ENCODE assay signal across 9 cellular contexts in the genomic region with DNA sequence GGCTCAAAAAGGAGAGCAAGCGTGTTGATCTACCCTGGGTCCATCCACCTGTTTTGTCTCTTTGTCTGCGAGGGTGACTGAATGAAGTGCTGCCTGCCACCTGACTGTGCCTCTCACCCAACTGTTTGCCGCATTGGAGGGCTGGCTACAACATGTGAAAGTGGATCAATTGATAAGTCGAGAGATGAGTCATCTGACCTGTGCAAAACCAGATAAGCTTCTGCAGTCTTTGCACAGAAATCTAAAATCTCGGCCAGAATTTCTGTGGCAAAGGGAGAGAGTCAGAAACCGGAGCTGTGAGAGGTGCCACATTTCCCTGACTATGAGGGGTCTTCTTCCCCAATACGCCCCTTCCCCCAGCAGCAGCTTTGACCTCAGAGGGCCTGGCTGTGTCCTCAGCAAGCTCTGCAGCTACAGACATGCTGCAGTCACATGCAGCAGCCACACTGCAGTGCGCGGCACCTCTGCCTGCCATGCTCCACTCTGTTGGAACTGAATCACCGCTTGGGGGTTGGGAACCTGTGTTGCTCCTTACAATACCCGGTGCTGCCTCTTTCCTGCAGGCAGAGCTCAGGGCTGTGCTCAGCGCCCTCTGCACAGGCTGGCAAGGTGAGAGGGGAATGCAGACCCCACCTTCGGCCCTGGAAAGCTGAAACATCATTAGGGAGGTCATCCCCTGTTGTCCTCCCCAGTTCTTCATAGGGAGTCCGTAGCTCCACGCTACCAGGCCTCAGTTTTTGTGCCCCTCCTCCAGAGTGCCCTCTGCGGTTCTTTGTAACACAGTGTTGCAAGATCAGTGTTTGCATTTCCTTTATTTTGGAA. TPM values are rescaled to one million over a fixed set of nuclear protein-coding genes. Genes with fewer than 3 reads are reported as not detected.
A peak's percentile ranks its signal among the peaks of the same experiment; 100 is the strongest.
DNase-seq lines count a peak whose midpoint lies in the region; ATAC-seq and TF ChIP-seq lines count a peak whose summit lies in the region.
"Had no signal": no experiment of that assay in that cellular context is flagged by ENCODE, and none has a peak within 500 bp of the region (broad histone marks: within the 10 kb centered on the region; RNA-seq: fewer than 3 reads in every experiment).

No MANE protein-coding gene starts in this region.

- H3K9me3 ChIP-seq in left ventricle myocardium inferior (replicated peaks) (no peaks in the 10 kb centered on the region), right atrium auricular region (no peaks in the 10 kb centered on the region), RWPE2 (ENCODE audit: severe bottlenecking) (no peaks in the 10 kb centered on the region), fibroblast of lung (ENCODE audit: control insufficient read depth, insufficient read depth, low read depth, low read length) (no peaks in the 10 kb centered on the region), upper lobe of right lung (no peaks in the 10 kb centered on the region)
- H3K9me3 ChIP-seq: transverse colon had no signal

- no peaks in the 10 kb centered on the region for H4K20me1 ChIP-seq in fibroblast of lung (ENCODE audit: control insufficient read depth, extremely low read depth, insufficient read depth, low read length)

- TF ChIP-seq CTCF in left ventricle myocardium inferior (IDR thresholded peaks at IDR 0.05; ENCODE audit: borderline replicate concordance) (no peak), right atrium auricular region (IDR thresholded peaks at IDR 0.05) (no peak), RWPE2 (IDR thresholded peaks at IDR 0.05; ENCODE audit: poor library complexity, severe bottlenecking) (no peak), fibroblast of lung (conservative IDR thresholded peaks at IDR 0.05 in 1 of 2, IDR thresholded peaks at IDR 0.05 in 1 of 2; ENCODE audit: low read depth in 1 of 2, low read length in 2 of 2) (no peak), upper lobe of right lung (IDR thresholded peaks at IDR 0.05) (no peak)

- H3K4me2 ChIP-seq in fibroblast of lung (ENCODE audit: extremely low read depth, insufficient read depth, low read length) = peak overlapping the region; percentile 3

- H2AFZ ChIP-seq in fibroblast of lung (ENCODE audit: low read length) = no peak overlapping the region

- no peak overlapping the region for H3K4me3 ChIP-seq in left ventricle myocardium inferior
- no peak overlapping the region for H3K4me3 ChIP-seq in right atrium auricular region
- H3K4me3 ChIP-seq in RWPE2 (ENCODE audit: severe bottlenecking) = no peak overlapping the region
- no peak overlapping the region for H3K4me3 ChIP-seq in fibroblast of lung (replicated peaks in 1 of 4; ENCODE audit: control extremely low read depth in 1 of 4, insufficient read depth in 1 of 4, low read depth in 3 of 4, low read length in 4 of 4)
- no peak overlapping the region for H3K4me3 ChIP-seq in upper lobe of right lung
- H3K4me3 ChIP-seq: transverse colon had no signal

- no peak for DNase-seq in left ventricle myocardium inferior
- DNase-seq in right atrium auricular region (ENCODE audit: low spot score) = no peak
- no peak for DNase-seq in RWPE2 (ENCODE audit: low spot score)
- peak in 1 of 2 donors; percentile 53 for DNase-seq in fibroblast of lung (ENCODE audit: low read depth in 2 of 2)
- peak; percentile 71 for DNase-seq in upper lobe of right lung
- no peak for DNase-seq in SKM-1 treated with dmso at 0.1 percent for 144 hours (lab: John Stamatoyannopoulos, UW; ENCODE audit: unreplicated experiment)
- DNase-seq: transverse colon had no signal

- H3K27me3 ChIP-seq in left ventricle myocardium inferior (ENCODE audit: low read depth) = peaks cover 4% of the 10 kb centered on the region
- no peaks in the 10 kb centered on the region for H3K27me3 ChIP-seq in right atrium auricular region
- H3K27me3 ChIP-seq in RWPE2 (ENCODE audit: insufficient read depth, poor library complexity, severe bottlenecking) = no peaks in the 10 kb centered on the region
- H3K27me3 ChIP-seq in fibroblast of lung (ENCODE audit: control insufficient read depth, insufficient read depth, low read length) = no peaks in the 10 kb centered on the region
- no peaks in the 10 kb centered on the region for H3K27me3 ChIP-seq in upper lobe of right lung
- H3K27me3 ChIP-seq: transverse colon had no signal

- ATAC-seq in RWPE2 (ENCODE audit: low read depth) (peak; percentile 90), upper lobe of right lung (peak; percentile 76), GM18873 (IDR thresholded peaks at IDR 0.05; ENCODE audit: low FRiP score, unreplicated experiment) (no peak), GM18519 (IDR thresholded peaks at IDR 0.05; ENCODE audit: low FRiP score, unreplicated experiment) (no peak)

- H3K27ac ChIP-seq in left ventricle myocardium inferior (replicated peaks) (peak overlapping the region; percentile 22), right atrium auricular region (no peak overlapping the region), RWPE2 (ENCODE audit: poor library complexity, severe bottlenecking) (no peak overlapping the region), fibroblast of lung (ENCODE audit: insufficient read depth, low read length) (no peak overlapping the region), upper lobe of right lung (peak overlapping the region; percentile 56)
- H3K27ac ChIP-seq: transverse colon had no signal

- H3K36me3 ChIP-seq in left ventricle myocardium inferior (peaks cover 5% of the 10 kb centered on the region), right atrium auricular region (no peaks in the 10 kb centered on the region), RWPE2 (ENCODE audit: low read depth) (no peaks in the 10 kb centered on the region), fibroblast of lung (ENCODE audit: control insufficient read depth, insufficient read depth, low read length) (no peaks in the 10 kb centered on the region), upper lobe of right lung (no peaks in the 10 kb centered on the region)
- H3K36me3 ChIP-seq: transverse colon had no signal

- H3K79me2 ChIP-seq in fibroblast of lung (ENCODE audit: control insufficient read depth, insufficient read depth, low read length) = no peaks in the 10 kb centered on the region

- H3K4me1 ChIP-seq in left ventricle myocardium inferior (peaks cover 17% of the 10 kb centered on the region), right atrium auricular region (peaks cover 0 to 4% of the 10 kb centered on the region in 2 donors), RWPE2 (ENCODE audit: insufficient read depth, poor library complexity, severe bottlenecking) (peaks cover 9% of the 10 kb centered on the region), fibroblast of lung (ENCODE audit: control insufficient read depth, extremely low read depth, insufficient read depth, low read length) (no peaks in the 10 kb centered on the region), upper lobe of right lung (peaks cover 8% of the 10 kb centered on the region)
- H3K4me1 ChIP-seq: transverse colon had no signal

- no peak overlapping the region for H3K9ac ChIP-seq in fibroblast of lung (ENCODE audit: insufficient read depth, low read length)

- intact Hi-C loops in left ventricle myocardium inferior (cut with micrococcal nuclease) = no loop called here
- intact Hi-C loops in upper lobe of right lung (cut with DNase I) = no loop called here

RNA-seq across cellular contexts. Expression of a gene that starts 16.2 kb away (rescaled TPM):
- total RNA-seq in left ventricle myocardium inferior (0.27 TPM), right atrium auricular region (under 1 TPM; 0.11 to 0.28 TPM), fibroblast of lung (0.26 and 0.33 TPM in 2 replicates), upper lobe of right lung (8.2 TPM)
- 0.19 and 0.27 TPM in 2 replicates for polyA plus RNA-seq in fibroblast of lung
- polyA plus RNA-seq in fibroblast of lung (2012) = 0.12 and 0.20 TPM in 2 replicates
- polyA minus RNA-seq in fibroblast of lung (ENCODE audit: low replicate concordance) = not detected in 2 replicates

RNA-seq across cellular contexts. Expression of a gene that starts 43.1 kb away (rescaled TPM):
- 52.4 TPM for total RNA-seq in left ventricle myocardium inferior
- 10 to 100 TPM; 49.4 to 60.5 TPM for total RNA-seq in right atrium auricular region
- total RNA-seq in fibroblast of lung = 39.0 and 55.7 TPM in 2 replicates
- 74.3 and 83.0 TPM in 2 replicates for polyA plus RNA-seq in fibroblast of lung
- polyA plus RNA-seq in fibroblast of lung (2012) = 77.0 and 86.9 TPM in 2 replicates
- 193 and 219 TPM in 2 replicates for polyA minus RNA-seq in fibroblast of lung (ENCODE audit: low replicate concordance)
- total RNA-seq in upper lobe of right lung = 97.3 TPM

RNA-seq across cellular contexts. Expression of a gene that starts 43.1 kb away (rescaled TPM):
- total RNA-seq in left ventricle myocardium inferior = 30.4 TPM
- total RNA-seq in right atrium auricular region = 10 to 100 TPM; 11.4 to 29.6 TPM
- total RNA-seq in fibroblast of lung = 14.4 and 14.9 TPM in 2 replicates
- 56.5 and 80.1 TPM in 2 replicates for polyA plus RNA-seq in fibroblast of lung
- 31.8 and 48.3 TPM in 2 replicates for polyA plus RNA-seq in fibroblast of lung (2012)
- 79.6 and 176 TPM in 2 replicates for polyA minus RNA-seq in fibroblast of lung (ENCODE audit: low replicate concordance)
- 36.5 TPM for total RNA-seq in upper lobe of right lung

Comparison
In these comparisons a context has a peak if more than half of its experiments do, and no peak if none do; other contexts are left out.
1. H3K27ac ChIP-seq: peak in left ventricle myocardium inferior (single experiment) and upper lobe of right lung (single experiment); none in right atrium auricular region (0 of 2), RWPE2 (single experiment) and fibroblast of lung (single experiment).
2. ATAC-seq: peak in RWPE2 (single experiment) and upper lobe of right lung (single experiment); none in GM18873 (single experiment) and GM18519 (single experiment).